Comparison of ENCODE assay signal across 32 cellular contexts in the genomic region with DNA sequence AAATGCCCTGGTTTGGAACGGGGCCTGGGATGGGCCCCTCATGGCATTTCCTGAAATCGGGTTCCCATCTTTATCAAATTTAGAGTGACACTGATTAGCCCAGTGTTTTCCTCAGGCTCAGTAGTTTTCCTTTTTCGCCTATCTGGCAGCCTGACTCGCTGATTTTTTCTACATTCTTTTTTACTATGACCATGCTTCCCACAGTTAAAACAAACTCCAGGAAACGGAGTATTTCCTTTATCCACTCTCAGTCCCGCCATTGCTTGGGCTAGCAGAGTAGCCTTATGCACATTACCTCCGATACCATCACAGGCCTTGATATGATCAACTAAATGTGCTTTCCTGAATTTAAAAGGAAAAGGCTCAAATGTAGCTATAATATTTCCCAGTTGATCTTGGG. TPM values are rescaled to one million over a fixed set of nuclear protein-coding genes. Genes with fewer than 3 reads are reported as not detected.
"Had no signal": no experiment of that assay in that cellular context is flagged by ENCODE, and none has a peak within 500 bp of the region (broad histone marks: within the 10 kb centered on the region; RNA-seq: fewer than 3 reads in every experiment).

No MANE protein-coding gene starts in this region.

- H3K27me3 ChIP-seq: stomach, suprapubic skin, testis, thyroid gland, tibial artery, tibial nerve, transverse colon, upper lobe of left lung, upper lobe of right lung, uterus, vagina had no signal

- H3K9me3 ChIP-seq: suprapubic skin, testis, thoracic aorta, thyroid gland, transverse colon, upper lobe of left lung, upper lobe of right lung, uterus, vagina had no signal

- H3K4me1 ChIP-seq: stomach, suprapubic skin, testis, thyroid gland, tibial artery, tibial nerve, transverse colon, upper lobe of left lung, upper lobe of right lung, uterus, vagina had no signal

- H3K4me3 ChIP-seq: stomach, suprapubic skin, testis, thoracic aorta, thyroid gland, tibial artery, tibial nerve, transverse colon, upper lobe of left lung, upper lobe of right lung, uterus, vagina had no signal

- FAIRE-seq: urothelium cell line had no signal

- H3K36me3 ChIP-seq: stomach, suprapubic skin, thoracic aorta, thyroid gland, tibial artery, tibial nerve, transverse colon, upper lobe of left lung, upper lobe of right lung, uterus, vagina had no signal

- H3K27ac ChIP-seq: stomach, suprapubic skin, testis, thoracic aorta, thyroid gland, tibial artery, tibial nerve, transverse colon, upper lobe of left lung, upper lobe of right lung, uterus, vagina had no signal

- ATAC-seq: stimulated activated effector memory CD8-positive, alpha-beta T cell treated with anti-CD3 and anti-CD28 coated beads, Interleukin-12 subunit alpha, Interleukin-12 subunit beta, amount 100 ng/mL, for 72 hours; stimulated activated memory B cell treated with anti-CD40 and anti-IgM and Interleukin-4, amounts not matched to agents 10 μg/mL and 1 μg/mL and 100 μg/mL, for 72 hours; stimulated activated naive B cell treated with anti-CD40 and anti-IgM and Interleukin-4, amounts not matched to agents 10 μg/mL and 1 μg/mL and 100 μg/mL, for 72 hours; stimulated activated naive CD8-positive, alpha-beta T cell treated with anti-CD3 and anti-CD28 coated beads, Interleukin-15, amount 100 ng/mL, for 72 hours; stimulated activated naive CD8-positive, alpha-beta T cell treated with anti-CD3 and anti-CD28 coated beads, Interleukin-15, Interleukin-2, amounts not matched to agents 100 U/mL and 50 U/mL, for 24 hours; upper lobe of right lung had no signal

- DNase-seq: stimulated activated CD4-positive, alpha-beta T cell treated with anti-CD3 and anti-CD28 coated beads, Interleukin-2, amount 100 ng/mL, for 48 hours; stimulated activated CD4-positive, alpha-beta T cell treated with anti-CD3 and anti-CD28 coated beads, Interleukin-4, amount 100 ng/mL, for 1 hour; stimulated activated CD4-positive, alpha-beta T cell treated with anti-CD3 and anti-CD28 coated beads, Interleukin-4, amount 100 ng/mL, for 24 hours; stimulated activated CD4-positive, alpha-beta T cell treated with anti-CD3 and anti-CD28 coated beads, Interleukin-4, amount 100 ng/mL, for 4 hours; stimulated activated CD8-positive, alpha-beta memory T cell treated with anti-CD3 and anti-CD28 coated beads, Interleukin-4, amount 100 ng/mL, for 48 hours; stimulated activated naive B cell treated with anti-CD40 and anti-IgM and Interleukin-4, amounts not matched to agents 10 μg/mL and 1 μg/mL and 100 μg/mL, for 72 hours; stimulated activated naive CD4-positive, alpha-beta T cell; stimulated activated naive CD4-positive, alpha-beta T cell treated with Interleukin-2 at 50 U/mL for 16 hours; stimulated activated naive CD8-positive, alpha-beta T cell treated with anti-CD3 and anti-CD28 coated beads, Interleukin-15, amount 100 ng/mL, for 72 hours; stimulated activated naive CD8-positive, alpha-beta T cell treated with anti-CD3 and anti-CD28 coated beads, Interleukin-15, Interleukin-2, amounts not matched to agents 100 U/mL and 50 U/mL, for 24 hours; stomach; substantia nigra; testis; thyroid gland; tibial artery; transverse colon; trophoblast cell; upper lobe of left lung; upper lobe of right lung; uterus had no signal

RNA-seq across cellular contexts. Expression of a gene that starts 5.5 kb away (rescaled TPM):
- total RNA-seq: stomach, subcutaneous adipose tissue, suprapubic skin, temporal lobe, testis, thoracic aorta, thyroid gland, transverse colon, upper lobe of right lung, ureter, urinary bladder, uterus, vagina had no signal
- polyA plus RNA-seq: stomach, urinary bladder had no signal

RNA-seq across cellular contexts. Expression of a gene that starts 36.8 kb away (rescaled TPM):
- total RNA-seq: suprapubic skin, temporal lobe, thoracic aorta, transverse colon, upper lobe of right lung, ureter had no signal
- polyA plus RNA-seq: stomach, thymus had no signal

RNA-seq across cellular contexts. Expression of a gene that starts 37.4 kb away (rescaled TPM):
- total RNA-seq: temporal lobe, testis, thoracic aorta, transverse colon, upper lobe of right lung, urinary bladder, vagina had no signal
- polyA plus RNA-seq: stomach, thymus, urinary bladder had no signal

RNA-seq across cellular contexts. Expression of a gene that starts 41.5 kb away (rescaled TPM):
- total RNA-seq: stomach, subcutaneous adipose tissue, suprapubic skin, temporal lobe, testis, thoracic aorta, thyroid gland, tibial nerve, transverse colon, upper lobe of left lung, upper lobe of right lung, ureter, urinary bladder, uterus, vagina had no signal
- polyA plus RNA-seq: stomach, thymus, urinary bladder had no signal

RNA-seq across cellular contexts. Expression of a gene that starts 54.9 kb away (rescaled TPM):
- total RNA-seq: stomach, subcutaneous adipose tissue, suprapubic skin, temporal lobe, testis, thoracic aorta, thyroid gland, tibial nerve, transverse colon, upper lobe of left lung, upper lobe of right lung, ureter, urinary bladder, uterus, vagina had no signal
- polyA plus RNA-seq: stomach, thymus, urinary bladder had no signal
